In genomic region chr13:98449273-98449672, GRCh38 we compare ENCODE assay signal across 1 cellular context.
TF ChIP-seq lines count a peak whose summit lies in the region.

No MANE protein-coding gene starts in this region.

TF ChIP-seq in GM23338, 12 proteins besides CTCF, POLR2A, EP300 and RAD21 (continued from another document):
- TF ChIP-seq, protein P1, sequence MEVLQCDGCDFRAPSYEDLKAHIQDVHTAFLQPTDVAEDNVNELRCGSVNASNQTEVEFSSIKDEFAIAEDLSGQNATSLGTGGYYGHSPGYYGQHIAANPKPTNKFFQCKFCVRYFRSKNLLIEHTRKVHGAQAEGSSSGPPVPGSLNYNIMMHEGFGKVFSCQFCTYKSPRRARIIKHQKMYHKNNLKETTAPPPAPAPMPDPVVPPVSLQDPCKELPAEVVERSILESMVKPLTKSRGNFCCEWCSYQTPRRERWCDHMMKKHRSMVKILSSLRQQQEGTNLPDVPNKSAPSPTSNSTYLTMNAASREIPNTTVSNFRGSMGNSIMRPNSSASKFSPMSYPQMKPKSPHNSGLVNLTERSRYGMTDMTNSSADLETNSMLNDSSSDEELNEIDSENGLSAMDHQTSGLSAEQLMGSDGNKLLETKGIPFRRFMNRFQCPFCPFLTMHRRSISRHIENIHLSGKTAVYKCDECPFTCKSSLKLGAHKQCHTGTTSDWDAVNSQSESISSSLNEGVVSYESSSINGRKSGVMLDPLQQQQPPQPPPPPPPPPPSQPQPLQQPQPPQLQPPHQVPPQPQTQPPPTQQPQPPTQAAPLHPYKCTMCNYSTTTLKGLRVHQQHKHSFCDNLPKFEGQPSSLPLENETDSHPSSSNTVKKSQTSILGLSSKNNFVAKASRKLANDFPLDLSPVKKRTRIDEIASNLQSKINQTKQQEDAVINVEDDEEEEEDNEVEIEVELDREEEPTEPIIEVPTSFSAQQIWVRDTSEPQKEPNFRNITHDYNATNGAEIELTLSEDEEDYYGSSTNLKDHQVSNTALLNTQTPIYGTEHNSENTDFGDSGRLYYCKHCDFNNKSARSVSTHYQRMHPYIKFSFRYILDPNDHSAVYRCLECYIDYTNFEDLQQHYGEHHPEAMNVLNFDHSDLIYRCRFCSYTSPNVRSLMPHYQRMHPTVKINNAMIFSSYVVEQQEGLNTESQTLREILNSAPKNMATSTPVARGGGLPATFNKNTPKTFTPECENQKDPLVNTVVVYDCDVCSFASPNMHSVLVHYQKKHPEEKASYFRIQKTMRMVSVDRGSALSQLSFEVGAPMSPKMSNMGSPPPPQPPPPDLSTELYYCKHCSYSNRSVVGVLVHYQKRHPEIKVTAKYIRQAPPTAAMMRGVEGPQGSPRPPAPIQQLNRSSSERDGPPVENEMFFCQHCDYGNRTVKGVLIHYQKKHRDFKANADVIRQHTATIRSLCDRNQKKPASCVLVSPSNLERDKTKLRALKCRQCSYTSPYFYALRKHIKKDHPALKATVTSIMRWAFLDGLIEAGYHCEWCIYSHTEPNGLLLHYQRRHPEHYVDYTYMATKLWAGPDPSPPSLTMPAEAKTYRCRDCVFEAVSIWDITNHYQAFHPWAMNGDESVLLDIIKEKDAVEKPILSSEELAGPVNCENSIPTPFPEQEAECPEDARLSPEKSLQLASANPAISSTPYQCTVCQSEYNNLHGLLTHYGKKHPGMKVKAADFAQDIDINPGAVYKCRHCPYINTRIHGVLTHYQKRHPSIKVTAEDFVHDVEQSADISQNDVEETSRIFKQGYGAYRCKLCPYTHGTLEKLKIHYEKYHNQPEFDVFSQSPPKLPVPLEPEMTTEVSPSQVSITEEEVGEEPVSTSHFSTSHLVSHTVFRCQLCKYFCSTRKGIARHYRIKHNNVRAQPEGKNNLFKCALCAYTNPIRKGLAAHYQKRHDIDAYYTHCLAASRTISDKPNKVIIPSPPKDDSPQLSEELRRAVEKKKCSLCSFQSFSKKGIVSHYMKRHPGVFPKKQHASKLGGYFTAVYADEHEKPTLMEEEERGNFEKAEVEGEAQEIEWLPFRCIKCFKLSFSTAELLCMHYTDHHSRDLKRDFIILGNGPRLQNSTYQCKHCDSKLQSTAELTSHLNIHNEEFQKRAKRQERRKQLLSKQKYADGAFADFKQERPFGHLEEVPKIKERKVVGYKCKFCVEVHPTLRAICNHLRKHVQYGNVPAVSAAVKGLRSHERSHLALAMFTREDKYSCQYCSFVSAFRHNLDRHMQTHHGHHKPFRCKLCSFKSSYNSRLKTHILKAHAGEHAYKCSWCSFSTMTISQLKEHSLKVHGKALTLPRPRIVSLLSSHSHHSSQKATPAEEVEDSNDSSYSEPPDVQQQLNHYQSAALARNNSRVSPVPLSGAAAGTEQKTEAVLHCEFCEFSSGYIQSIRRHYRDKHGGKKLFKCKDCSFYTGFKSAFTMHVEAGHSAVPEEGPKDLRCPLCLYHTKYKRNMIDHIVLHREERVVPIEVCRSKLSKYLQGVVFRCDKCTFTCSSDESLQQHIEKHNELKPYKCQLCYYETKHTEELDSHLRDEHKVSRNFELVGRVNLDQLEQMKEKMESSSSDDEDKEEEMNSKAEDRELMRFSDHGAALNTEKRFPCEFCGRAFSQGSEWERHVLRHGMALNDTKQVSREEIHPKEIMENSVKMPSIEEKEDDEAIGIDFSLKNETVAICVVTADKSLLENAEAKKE (CRISPR knock-in tag; IDR thresholded peaks at IDR 0.05) = no peak
- TF ChIP-seq, protein P2, sequence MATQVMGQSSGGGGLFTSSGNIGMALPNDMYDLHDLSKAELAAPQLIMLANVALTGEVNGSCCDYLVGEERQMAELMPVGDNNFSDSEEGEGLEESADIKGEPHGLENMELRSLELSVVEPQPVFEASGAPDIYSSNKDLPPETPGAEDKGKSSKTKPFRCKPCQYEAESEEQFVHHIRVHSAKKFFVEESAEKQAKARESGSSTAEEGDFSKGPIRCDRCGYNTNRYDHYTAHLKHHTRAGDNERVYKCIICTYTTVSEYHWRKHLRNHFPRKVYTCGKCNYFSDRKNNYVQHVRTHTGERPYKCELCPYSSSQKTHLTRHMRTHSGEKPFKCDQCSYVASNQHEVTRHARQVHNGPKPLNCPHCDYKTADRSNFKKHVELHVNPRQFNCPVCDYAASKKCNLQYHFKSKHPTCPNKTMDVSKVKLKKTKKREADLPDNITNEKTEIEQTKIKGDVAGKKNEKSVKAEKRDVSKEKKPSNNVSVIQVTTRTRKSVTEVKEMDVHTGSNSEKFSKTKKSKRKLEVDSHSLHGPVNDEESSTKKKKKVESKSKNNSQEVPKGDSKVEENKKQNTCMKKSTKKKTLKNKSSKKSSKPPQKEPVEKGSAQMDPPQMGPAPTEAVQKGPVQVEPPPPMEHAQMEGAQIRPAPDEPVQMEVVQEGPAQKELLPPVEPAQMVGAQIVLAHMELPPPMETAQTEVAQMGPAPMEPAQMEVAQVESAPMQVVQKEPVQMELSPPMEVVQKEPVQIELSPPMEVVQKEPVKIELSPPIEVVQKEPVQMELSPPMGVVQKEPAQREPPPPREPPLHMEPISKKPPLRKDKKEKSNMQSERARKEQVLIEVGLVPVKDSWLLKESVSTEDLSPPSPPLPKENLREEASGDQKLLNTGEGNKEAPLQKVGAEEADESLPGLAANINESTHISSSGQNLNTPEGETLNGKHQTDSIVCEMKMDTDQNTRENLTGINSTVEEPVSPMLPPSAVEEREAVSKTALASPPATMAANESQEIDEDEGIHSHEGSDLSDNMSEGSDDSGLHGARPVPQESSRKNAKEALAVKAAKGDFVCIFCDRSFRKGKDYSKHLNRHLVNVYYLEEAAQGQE (IDR thresholded peaks at IDR 0.05; ENCODE audit: unreplicated experiment) = no peak
- no peak for TF ChIP-seq CREB1 (CRISPR knock-in tag; IDR thresholded peaks at IDR 0.05; ENCODE audit: low read depth)
